Comparison of ENCODE assay signal across 8 cellular contexts in genomic region chr5:86617309-86617755, GRCh38. TPM values are rescaled to one million over a fixed set of nuclear protein-coding genes. Genes with fewer than 3 reads are reported as not detected.
DNase-seq lines count a peak whose midpoint lies in the region; ATAC-seq and TF ChIP-seq lines count a peak whose summit lies in the region.

No MANE protein-coding gene starts in this region.

- no peak for TF ChIP-seq POLR2A in suprapubic skin (IDR thresholded peaks at IDR 0.05)

- peaks cover 38% of the 10 kb centered on the region for H3K36me3 Mint-ChIP-seq in activated CD8-positive, alpha-beta memory T cell treated with anti-CD3 and anti-CD28 coated beads, Interleukin-2, amount 10 ng/mL, durations not matched to agents 7 days and 5 days
- H3K36me3 Mint-ChIP-seq in activated B cell treated with CpG ODN at 0.5 μM for 24 hours (ENCODE audit: low read depth), result peaks cover 39% of the 10 kb centered on the region

- H3K4me1 Mint-ChIP-seq in activated CD8-positive, alpha-beta memory T cell treated with anti-CD3 and anti-CD28 coated beads, Interleukin-2, amount 10 ng/mL, durations not matched to agents 7 days and 5 days, result peaks cover 23% of the 10 kb centered on the region
- peaks cover 28% of the 10 kb centered on the region for H3K4me1 Mint-ChIP-seq in activated B cell treated with CpG ODN at 0.5 μM for 24 hours

- no peak for TF ChIP-seq CTCF in activated B cell treated with CpG ODN at 0.5 μM for 24 hours (IDR thresholded peaks at IDR 0.05)
- no peak for TF ChIP-seq CTCF in lower lobe of right lung (IDR thresholded peaks at IDR 0.05)
- no peak for TF ChIP-seq CTCF in suprapubic skin (IDR thresholded peaks at IDR 0.05)

- peak overlapping the region; percentile 50 for H3K27ac Mint-ChIP-seq in activated CD8-positive, alpha-beta memory T cell treated with anti-CD3 and anti-CD28 coated beads, Interleukin-2, amount 10 ng/mL, durations not matched to agents 7 days and 5 days
- peak overlapping the region; percentile 99 for H3K27ac Mint-ChIP-seq in activated B cell treated with CpG ODN at 0.5 μM for 24 hours

- peak overlapping the region; percentile 96 for H3K4me3 ChIP-seq in lower lobe of right lung
- peak overlapping the region; percentile 94 for H3K4me3 ChIP-seq in suprapubic skin

- TF ChIP-seq EP300 in suprapubic skin (IDR thresholded peaks at IDR 0.05), result no peak

- no peak for DNase-seq in activated CD8-positive, alpha-beta memory T cell treated with anti-CD3 and anti-CD28 coated beads, Interleukin-2, amount 10 ng/mL, durations not matched to agents 7 days and 5 days
- DNase-seq in activated CD8-positive, alpha-beta memory T cell treated with anti-CD3 and anti-CD28 coated beads, Interleukin-2, amount 50 U/mL, for 4 hours, result no peak
- DNase-seq in activated B cell treated with CpG ODN at 0.5 μM for 24 hours, result no peak
- DNase-seq in lower lobe of right lung, result no peak
- DNase-seq in suprapubic skin (ENCODE audit: low spot score in 2 of 2), result no peak
- DNase-seq in effector CD8-positive, alpha-beta T cell (lab: John Stamatoyannopoulos, UW), result no peak
- DNase-seq in dermis blood vessel endothelial cell, result no peak

- peak overlapping the region; percentile 85 for H3K27ac ChIP-seq in lower lobe of right lung
- H3K27ac ChIP-seq in suprapubic skin, result no peak overlapping the region

- H3K4me1 ChIP-seq in lower lobe of right lung (peaks cover 15% of the 10 kb centered on the region), suprapubic skin (peaks cover 16% of the 10 kb centered on the region)

- intact Hi-C loops in activated B cell treated with CpG ODN at 0.5 μM for 24 hours (cut with micrococcal nuclease) (loop anchor here (1.0 to 10.0 kb wide), 5 partner anchors 463 to 1651 kb away; partner anchors contain the start of gene TMEM161B), lower lobe of right lung (cut with DNase I) (no loop called here)

- H3K27me3 Mint-ChIP-seq in activated CD8-positive, alpha-beta memory T cell treated with anti-CD3 and anti-CD28 coated beads, Interleukin-2, amount 10 ng/mL, durations not matched to agents 7 days and 5 days, result peaks cover 16% of the 10 kb centered on the region
- H3K27me3 Mint-ChIP-seq in activated B cell treated with CpG ODN at 0.5 μM for 24 hours, result peaks cover 9% of the 10 kb centered on the region

- H3K27me3 ChIP-seq in lower lobe of right lung (ENCODE audit: low read depth) (no peaks in the 10 kb centered on the region), suprapubic skin (no peaks in the 10 kb centered on the region)

- peak overlapping the region; percentile 99 for H3K4me3 Mint-ChIP-seq in activated CD8-positive, alpha-beta memory T cell treated with anti-CD3 and anti-CD28 coated beads, Interleukin-2, amount 10 ng/mL, durations not matched to agents 7 days and 5 days
- peak overlapping the region; percentile 100 for H3K4me3 Mint-ChIP-seq in activated B cell treated with CpG ODN at 0.5 μM for 24 hours

- ATAC-seq in activated CD8-positive, alpha-beta memory T cell treated with anti-CD3 and anti-CD28 coated beads, Interleukin-2, amount 10 ng/mL, durations not matched to agents 7 days and 5 days, result no peak
- ATAC-seq in activated B cell treated with CpG ODN at 0.5 μM for 24 hours (ENCODE audit: low read depth), result no peak
- ATAC-seq in lower lobe of right lung, result no peak
- no peak for ATAC-seq in GM18517 (IDR thresholded peaks at IDR 0.05; ENCODE audit: unreplicated experiment)

- POLR2A ChIA-PET in activated B cell treated with CpG ODN at 0.5 μM for 24 hours (lab: Charles Lee), result no interaction called here

- CTCF ChIA-PET in activated CD8-positive, alpha-beta memory T cell treated with anti-CD3 and anti-CD28 coated beads, Interleukin-2, amount 10 ng/mL, durations not matched to agents 7 days and 5 days (lab: Charles Lee), result no interaction called here
- CTCF ChIA-PET in activated B cell treated with CpG ODN at 0.5 μM for 24 hours (lab: Charles Lee), result no interaction called here

- peaks cover 32% of the 10 kb centered on the region for H3K36me3 ChIP-seq in lower lobe of right lung
- H3K36me3 ChIP-seq in suprapubic skin, result peaks cover 31% of the 10 kb centered on the region

- WGBS in suprapubic skin, result 68% methylated on average over 6 of the region's 6 CpGs

- H3K9me3 ChIP-seq in lower lobe of right lung (no peaks in the 10 kb centered on the region), suprapubic skin (no peaks in the 10 kb centered on the region)

- H3K9me3 Mint-ChIP-seq in activated CD8-positive, alpha-beta memory T cell treated with anti-CD3 and anti-CD28 coated beads, Interleukin-2, amount 10 ng/mL, durations not matched to agents 7 days and 5 days (ENCODE audit: low read depth), result peaks cover 2% of the 10 kb centered on the region
- peaks cover 6% of the 10 kb centered on the region for H3K9me3 Mint-ChIP-seq in activated B cell treated with CpG ODN at 0.5 μM for 24 hours

RNA-seq across cellular contexts. Expression of gene COX7C, which starts 0.4 kb away (rescaled TPM):
- total RNA-seq in activated CD8-positive, alpha-beta memory T cell treated with anti-CD3 and anti-CD28 coated beads, Interleukin-2, amount 10 ng/mL, durations not matched to agents 7 days and 5 days, result 100 to 1,000 TPM; 350 to 432 TPM
- 486 and 584 TPM in 2 replicates for total RNA-seq in activated B cell treated with CpG ODN at 0.5 μM for 24 hours
- 368 TPM for total RNA-seq in lower lobe of right lung
- total RNA-seq in suprapubic skin, result 100 to 1,000 TPM; 245 to 556 (median 426) TPM
- total RNA-seq in dermis blood vessel endothelial cell, result 193 and 443 TPM in 2 replicates
